Comparison of ENCODE assay signal across 23 cellular contexts in genomic region chr17:12254460-12254859, GRCh38.
"Had no signal": no experiment of that assay in that cellular context is flagged by ENCODE, and none has a peak within 500 bp of the region (broad histone marks: within the 10 kb centered on the region; RNA-seq: fewer than 3 reads in every experiment).

No MANE protein-coding gene starts in this region.

- H3K4me3 ChIP-seq: SJSA1, SK-N-MC had no signal

- DNase-seq: Kasumi-1; MM.1S; NCI-H1092 treated with DMSO at 0.1 percent for 48 hours; NCI-H1436; NCI-H187; NCI-H2029; NCI-H2081 treated with DMSO at 0.1 percent for 48 hours; NCI-H2171; NCI-H226; NCI-H446; NCI-H510A; NCI-H524 treated with DMSO at 0.1 percent for 48 hours; NCI-H69; NCI-H774; NK-92 treated with Interleukin-12 subunit alpha and Interleukin-12 subunit beta, amount 100 ng/mL, for 24 hours; PC-3; Right ventricle myocardium superior; SIG-M5; T-helper 2 cell had no signal

- H3K9ac ChIP-seq: KMS-11 had no signal

- H3K4me2 ChIP-seq: KMS-11 had no signal

- H3K9me3 ChIP-seq: SJSA1 had no signal

- ATAC-seq: Panc1, PC-3 had no signal

- H3K36me3 ChIP-seq: SJSA1 had no signal

- H3K27ac ChIP-seq: KMS-11, SJSA1, SK-N-MC had no signal

- H3K4me1 ChIP-seq: SJSA1 had no signal
